ENCODE assay signal across 18 cellular contexts in genomic region chr9:105067895-105068580, GRCh38.
DNase-seq lines count a peak whose midpoint lies in the region; ATAC-seq, FAIRE-seq and TF ChIP-seq lines count a peak whose summit lies in the region.
"Had no signal": no experiment of that assay in that cellular context is flagged by ENCODE, and none has a peak within 500 bp of the region (broad histone marks: within the 10 kb centered on the region; RNA-seq: fewer than 3 reads in every experiment).

No MANE protein-coding gene starts in this region.

- H3K79me1 ChIP-seq in mesendoderm (ENCODE audit: low read length): no peaks in the 10 kb centered on the region

- H3K9me3 Mint-ChIP-seq in astrocyte (ENCODE audit: unreplicated experiment): peaks cover 20% of the 10 kb centered on the region

- WGBS in mesendoderm (ENCODE audit: extremely low coverage, insufficient coverage, low lambda C conversion rate): no CpG with 5 or more reads among the region's 3 CpGs

- no peaks in the 10 kb centered on the region for H3K27me3 Mint-ChIP-seq in astrocyte (ENCODE audit: low read depth, unreplicated experiment)

- H3K79me2 ChIP-seq in astrocyte (ENCODE audit: insufficient read depth, low read length) (no peaks in the 10 kb centered on the region), mesendoderm (ENCODE audit: control insufficient read depth, insufficient read depth, low read length) (no peaks in the 10 kb centered on the region)

- ATAC-seq in GM21619 (IDR thresholded peaks at IDR 0.05; ENCODE audit: unreplicated experiment): no peak

- H2AK5ac ChIP-seq in mesendoderm (ENCODE audit: low read length): no peak overlapping the region

- no peak overlapping the region for H4K8ac ChIP-seq in mesendoderm (ENCODE audit: low read depth, low read length)

- H2BK15ac ChIP-seq in mesendoderm (replicated peaks; ENCODE audit: low read depth): no peak overlapping the region

- H3K4me2 ChIP-seq in astrocyte (ENCODE audit: low read length) (no peak overlapping the region), mesendoderm (ENCODE audit: low read length) (no peak overlapping the region)
- H3K4me2 ChIP-seq: neural progenitor cell had no signal

- no peak for FAIRE-seq in astrocyte (lab: Jason Lieb, UNC)

- DNase-seq in Daoy (ENCODE audit: low read depth) (peak; percentile 65), Kasumi-1 (lab: John Stamatoyannopoulos, UW) (peak; percentile 31 to 42), astrocyte (ENCODE audit: low read depth) (peak; percentile 87), kidney tubule cell (ENCODE audit: low spot score) (peak; percentile 99), NCI-H1105 (lab: John Stamatoyannopoulos, UW) (no peak), DMS53 treated with DMSO at 0.1 percent for 48 hours (lab: John Stamatoyannopoulos, UW; ENCODE audit: unreplicated experiment) (no peak), mesendoderm (no peak)
- DNase-seq: activated CD4-positive, alpha-beta T cell treated with anti-CD3 and anti-CD28 coated beads, Interleukin-2, amount 50 U/mL, for 48 hours; activated effector memory CD4-positive, alpha-beta T cell treated with anti-CD3 and anti-CD28 coated beads, Interleukin-2, amount 50 U/mL, for 16 hours; hypothalamus; NCI-H1436 treated with DMSO at 0.1 percent for 48 hours; NCI-H526; T-helper 9 cell had no signal

- H2BK5ac ChIP-seq in mesendoderm (ENCODE audit: low read length): no peak overlapping the region

- H3K36me3 ChIP-seq in astrocyte (ENCODE audit: insufficient read depth, low read length) (no peaks in the 10 kb centered on the region), mesendoderm (ENCODE audit: control insufficient read depth, insufficient read depth, low read length) (no peaks in the 10 kb centered on the region)
- H3K36me3 ChIP-seq: HAP-1, neural progenitor cell had no signal

- no peak overlapping the region for H2BK120ac ChIP-seq in mesendoderm (ENCODE audit: low read depth, low read length)

- H2AFZ ChIP-seq in astrocyte (ENCODE audit: low read depth, low read length): no peak overlapping the region
- H2AFZ ChIP-seq: neural progenitor cell had no signal

- H3K4me3 Mint-ChIP-seq in astrocyte (ENCODE audit: unreplicated experiment): peak overlapping the region; percentile 45
- H3K4me3 Mint-ChIP-seq: brain, neural progenitor cell had no signal

- H3K4me1 ChIP-seq in astrocyte (ENCODE audit: insufficient read depth, low read length) (peaks cover 48% of the 10 kb centered on the region), mesendoderm (ENCODE audit: control insufficient read depth, low read depth, low read length) (no peaks in the 10 kb centered on the region)
- H3K4me1 ChIP-seq: neural progenitor cell had no signal

- H3K36me3 Mint-ChIP-seq in astrocyte (ENCODE audit: low read depth, unreplicated experiment): peaks cover 7% of the 10 kb centered on the region
- H3K36me3 Mint-ChIP-seq: brain, neural progenitor cell had no signal

- no peaks in the 10 kb centered on the region for H4K20me1 ChIP-seq in astrocyte (ENCODE audit: insufficient read depth, low read length)

- H3K56ac ChIP-seq in mesendoderm (ENCODE audit: low read length): no peak overlapping the region

- H3K9ac ChIP-seq in astrocyte (ENCODE audit: low read length) (peak overlapping the region; percentile 51), mesendoderm (ENCODE audit: low read length) (no peak overlapping the region)
- H3K9ac ChIP-seq: neural progenitor cell had no signal

- H3K27me3 ChIP-seq in astrocyte (ENCODE audit: insufficient read depth, low read length): no peaks in the 10 kb centered on the region
- no peaks in the 10 kb centered on the region for H3K27me3 ChIP-seq in mesendoderm (ENCODE audit: insufficient read depth, low read length, poor library complexity)
- H3K27me3 ChIP-seq: neural progenitor cell had no signal

- H3K4me1 Mint-ChIP-seq in astrocyte (ENCODE audit: low read depth, unreplicated experiment): peaks cover 55% of the 10 kb centered on the region

- TF ChIP-seq CTCF in astrocyte (IDR thresholded peaks at IDR 0.05; ENCODE audit: insufficient read depth, low read depth, low read length): no peak

- no peak overlapping the region for H4K5ac ChIP-seq in mesendoderm (ENCODE audit: low read length)

- no peak overlapping the region for H3K23ac ChIP-seq in mesendoderm (ENCODE audit: low read length)

- peak overlapping the region; percentile 86 for H3K27ac Mint-ChIP-seq in astrocyte (ENCODE audit: unreplicated experiment)
- H3K27ac Mint-ChIP-seq: neural progenitor cell had no signal

- peak overlapping the region; percentile 71 for H3K27ac ChIP-seq in astrocyte (ENCODE audit: low read depth, low read length)
- no peak overlapping the region for H3K27ac ChIP-seq in mesendoderm (ENCODE audit: low read depth, low read length)
- H3K27ac ChIP-seq: neural progenitor cell had no signal

- H3K4me3 ChIP-seq in astrocyte (ENCODE audit: insufficient read depth, low read depth, low read length) (no peak overlapping the region), mesendoderm (ENCODE audit: low read length) (no peak overlapping the region)
- H3K4me3 ChIP-seq: HAP-1, lung, neural progenitor cell had no signal

- peaks cover 5% of the 10 kb centered on the region for H3K9me3 ChIP-seq in astrocyte (ENCODE audit: insufficient read depth, low read depth, low read length)
- H3K9me3 ChIP-seq: HAP-1 had no signal

- no peak overlapping the region for H3K4ac ChIP-seq in mesendoderm (ENCODE audit: low read depth, low read length)

- no peak overlapping the region for H3K18ac ChIP-seq in mesendoderm (ENCODE audit: low read length)

Comparison
In these comparisons a context has a peak if more than half of its experiments do, and no peak if none do; other contexts are left out.
1. DNase-seq: peak in Daoy (single experiment), Kasumi-1 (2 of 2), astrocyte (single experiment) and kidney tubule cell (single experiment); none in NCI-H1105 (single experiment), DMS53 treated with DMSO at 0.1 percent for 48 hours (single experiment) and mesendoderm (single experiment).